Comparison of ENCODE assay signal across 12 cellular contexts in the genomic region with DNA sequence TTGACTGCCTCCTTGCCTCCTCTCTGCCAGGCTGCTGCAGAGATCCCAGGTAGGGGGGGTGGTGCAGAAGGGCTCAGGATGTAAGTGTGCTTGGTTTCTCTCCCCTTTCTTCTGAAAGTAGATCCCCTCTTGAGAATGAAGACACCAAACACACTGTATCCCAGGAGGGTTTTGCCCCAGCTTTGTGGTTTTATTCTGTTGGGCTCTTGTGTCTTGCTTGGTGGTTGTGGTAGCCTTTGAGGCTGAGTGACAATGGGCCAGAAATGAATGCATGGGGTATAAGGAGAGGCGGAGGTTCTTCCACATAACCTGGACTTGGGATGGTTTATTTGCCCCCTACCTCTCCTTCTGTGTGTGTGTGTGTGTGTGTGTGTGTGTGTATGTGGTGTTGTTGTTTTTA. TPM values are rescaled to one million over a fixed set of nuclear protein-coding genes. Genes with fewer than 3 reads are reported as not detected.
"Had no signal": no experiment of that assay in that cellular context is flagged by ENCODE, and none has a peak within 500 bp of the region (broad histone marks: within the 10 kb centered on the region; RNA-seq: fewer than 3 reads in every experiment).

No MANE protein-coding gene starts in this region.

- H3K36me3 ChIP-seq: heart right ventricle, right lobe of liver had no signal

- DNase-seq: activated CD4-positive, alpha-beta T cell treated with anti-CD3 and anti-CD28 coated beads, Interleukin-2, amount 10 ng/mL, durations not matched to agents 24 days and 14 days; activated CD4-positive, CD25-positive, alpha-beta regulatory T cell; activated naive CD4-positive, alpha-beta T cell treated with anti-CD3 and anti-CD28 coated beads for 36 hours; activated naive CD8-positive, alpha-beta T cell treated with anti-CD3 and anti-CD28 coated beads, Interleukin-2, amount 50 U/mL, for 24 hours; activated T-cell treated with anti-CD3 and anti-CD28 coated beads for 4 hours; heart right ventricle; nephron progenitor cell; right lobe of liver had no signal

- H3K4me3 ChIP-seq: heart right ventricle, lung, right lobe of liver had no signal

- H3K27me3 ChIP-seq: heart right ventricle, right lobe of liver had no signal

- H3K27ac ChIP-seq: epithelial cell of prostate, heart right ventricle had no signal

- ATAC-seq: activated naive CD8-positive, alpha-beta T cell treated with anti-CD3 and anti-CD28 coated beads, Interleukin-2, amount 50 U/mL, for 24 hours; heart right ventricle; right lobe of liver had no signal

- H3K9me3 ChIP-seq: heart right ventricle, right lobe of liver had no signal

RNA-seq across cellular contexts. Expression of a gene that starts 45.0 kb away (rescaled TPM):
- total RNA-seq: activated CD4-positive, alpha-beta T cell treated with anti-CD3 and anti-CD28 coated beads, Interleukin-2, amount 10 ng/mL, durations not matched to agents 24 days and 14 days; activated CD8-positive, alpha-beta memory T cell treated with anti-CD3 and anti-CD28 coated beads for 36 hours; activated naive CD4-positive, alpha-beta T cell treated with anti-CD3 and anti-CD28 coated beads for 36 hours; pulmonary artery endothelial cell had no signal
